34 cellular contexts compared by ENCODE assay signal in genomic region chr1:158781104-158781503, GRCh38. TPM values are rescaled to one million over a fixed set of nuclear protein-coding genes. Genes with fewer than 3 reads are reported as not detected.
"Had no signal": no experiment of that assay in that cellular context is flagged by ENCODE, and none has a peak within 500 bp of the region (broad histone marks: within the 10 kb centered on the region; RNA-seq: fewer than 3 reads in every experiment).

A gene with protein sequence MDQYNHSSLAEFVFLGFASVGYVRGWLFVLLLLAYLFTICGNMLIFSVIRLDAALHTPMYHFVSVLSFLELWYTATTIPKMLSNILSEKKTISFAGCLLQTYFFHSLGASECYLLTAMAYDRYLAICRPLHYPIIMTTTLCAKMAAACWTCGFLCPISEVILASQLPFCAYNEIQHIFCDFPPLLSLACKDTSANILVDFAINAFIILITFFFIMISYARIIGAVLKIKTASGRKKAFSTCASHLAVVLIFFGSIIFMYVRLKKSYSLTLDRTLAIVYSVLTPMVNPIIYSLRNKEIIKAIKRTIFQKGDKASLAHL (minus strand): TSS chr1:158781204. CDS start chr1:158777635, 3,569 bp downstream.

- H3K36me3 ChIP-seq: stomach, suprapubic skin, thoracic aorta, thyroid gland, tibial artery, tibial nerve, transverse colon, upper lobe of left lung, upper lobe of right lung, uterus, vagina had no signal

- H3K27me3 ChIP-seq: stomach, suprapubic skin, testis, thyroid gland, tibial artery, tibial nerve, transverse colon, upper lobe of left lung, upper lobe of right lung, uterus, vagina had no signal

- H3K27ac Mint-ChIP-seq: stimulated activated effector memory CD8-positive, alpha-beta T cell treated with anti-CD3 and anti-CD28 coated beads, Interleukin-12 subunit alpha, Interleukin-12 subunit beta, amount 100 ng/mL, for 72 hours; stimulated activated memory B cell treated with anti-CD40 and anti-IgM and Interleukin-4, amounts not matched to agents 10 μg/mL and 1 μg/mL and 100 μg/mL, for 72 hours; stimulated activated naive B cell treated with anti-CD40 and anti-IgM and Interleukin-4, amounts not matched to agents 10 μg/mL and 1 μg/mL and 100 μg/mL, for 72 hours; stimulated activated naive CD8-positive, alpha-beta T cell treated with anti-CD3 and anti-CD28 coated beads, Interleukin-15, amount 100 ng/mL, for 72 hours; stimulated activated naive CD8-positive, alpha-beta T cell treated with anti-CD3 and anti-CD28 coated beads, Interleukin-15, Interleukin-2, amounts not matched to agents 100 ng/mL and 50 ng/mL, for 24 hours; type B pancreatic cell had no signal

- H3K36me3 Mint-ChIP-seq: stimulated activated effector memory CD8-positive, alpha-beta T cell treated with anti-CD3 and anti-CD28 coated beads, Interleukin-12 subunit alpha, Interleukin-12 subunit beta, amount 100 ng/mL, for 72 hours; stimulated activated naive B cell treated with anti-CD40 and anti-IgM and Interleukin-4, amounts not matched to agents 10 μg/mL and 1 μg/mL and 100 μg/mL, for 72 hours; type B pancreatic cell had no signal

- FAIRE-seq: urothelium cell line had no signal

- H3K4me3 Mint-ChIP-seq: stimulated activated effector memory CD8-positive, alpha-beta T cell treated with anti-CD3 and anti-CD28 coated beads, Interleukin-12 subunit alpha, Interleukin-12 subunit beta, amount 100 ng/mL, for 72 hours; stimulated activated memory B cell treated with anti-CD40 and anti-IgM and Interleukin-4, amounts not matched to agents 10 μg/mL and 1 μg/mL and 100 μg/mL, for 72 hours; stimulated activated naive B cell treated with anti-CD40 and anti-IgM and Interleukin-4, amounts not matched to agents 10 μg/mL and 1 μg/mL and 100 μg/mL, for 72 hours; stimulated activated naive CD8-positive, alpha-beta T cell treated with anti-CD3 and anti-CD28 coated beads, Interleukin-15, amount 100 ng/mL, for 72 hours; stimulated activated naive CD8-positive, alpha-beta T cell treated with anti-CD3 and anti-CD28 coated beads, Interleukin-15, Interleukin-2, amounts not matched to agents 100 ng/mL and 50 ng/mL, for 24 hours; type B pancreatic cell had no signal

- H3K9me3 ChIP-seq: stomach, suprapubic skin, testis, thoracic aorta, thyroid gland, tibial artery, tibial nerve, transverse colon, upper lobe of left lung, upper lobe of right lung, uterus, vagina had no signal

- H3K9me3 Mint-ChIP-seq: stimulated activated effector memory CD8-positive, alpha-beta T cell treated with anti-CD3 and anti-CD28 coated beads, Interleukin-12 subunit alpha, Interleukin-12 subunit beta, amount 100 ng/mL, for 72 hours; stimulated activated naive B cell treated with anti-CD40 and anti-IgM and Interleukin-4, amounts not matched to agents 10 μg/mL and 1 μg/mL and 100 μg/mL, for 72 hours; stimulated activated naive CD8-positive, alpha-beta T cell treated with anti-CD3 and anti-CD28 coated beads, Interleukin-15, amount 100 ng/mL, for 72 hours; stimulated activated naive CD8-positive, alpha-beta T cell treated with anti-CD3 and anti-CD28 coated beads, Interleukin-15, Interleukin-2, amounts not matched to agents 100 ng/mL and 50 ng/mL, for 24 hours; type B pancreatic cell had no signal

- H3K4me1 Mint-ChIP-seq: stimulated activated memory B cell treated with anti-CD40 and anti-IgM and Interleukin-4, amounts not matched to agents 10 μg/mL and 1 μg/mL and 100 μg/mL, for 72 hours; stimulated activated naive B cell treated with anti-CD40 and anti-IgM and Interleukin-4, amounts not matched to agents 10 μg/mL and 1 μg/mL and 100 μg/mL, for 72 hours; stimulated activated naive CD8-positive, alpha-beta T cell treated with anti-CD3 and anti-CD28 coated beads, Interleukin-15, amount 100 ng/mL, for 72 hours had no signal

- ATAC-seq: stimulated activated effector memory CD8-positive, alpha-beta T cell treated with anti-CD3 and anti-CD28 coated beads, Interleukin-12 subunit alpha, Interleukin-12 subunit beta, amount 100 ng/mL, for 72 hours; stimulated activated memory B cell treated with anti-CD40 and anti-IgM and Interleukin-4, amounts not matched to agents 10 μg/mL and 1 μg/mL and 100 μg/mL, for 72 hours; stimulated activated naive B cell treated with anti-CD40 and anti-IgM and Interleukin-4, amounts not matched to agents 10 μg/mL and 1 μg/mL and 100 μg/mL, for 72 hours; stimulated activated naive CD8-positive, alpha-beta T cell treated with anti-CD3 and anti-CD28 coated beads, Interleukin-15, amount 100 ng/mL, for 72 hours; stimulated activated naive CD8-positive, alpha-beta T cell treated with anti-CD3 and anti-CD28 coated beads, Interleukin-15, Interleukin-2, amounts not matched to agents 100 U/mL and 50 U/mL, for 24 hours; upper lobe of right lung had no signal

- H3K4me3 ChIP-seq: stomach, suprapubic skin, testis, thoracic aorta, thyroid gland, tibial artery, tibial nerve, transverse colon, upper lobe of left lung, upper lobe of right lung, uterus, vagina had no signal

- DNase-seq: stimulated activated CD4-positive, alpha-beta T cell treated with anti-CD3 and anti-CD28 coated beads, Interleukin-2, amount 100 ng/mL, for 48 hours; stimulated activated CD4-positive, alpha-beta T cell treated with anti-CD3 and anti-CD28 coated beads, Interleukin-4, amount 100 ng/mL, for 1 hour; stimulated activated CD4-positive, alpha-beta T cell treated with anti-CD3 and anti-CD28 coated beads, Interleukin-4, amount 100 ng/mL, for 24 hours; stimulated activated CD4-positive, alpha-beta T cell treated with anti-CD3 and anti-CD28 coated beads, Interleukin-4, amount 100 ng/mL, for 4 hours; stimulated activated CD8-positive, alpha-beta memory T cell treated with anti-CD3 and anti-CD28 coated beads, Interleukin-4, amount 100 ng/mL, for 48 hours; stimulated activated naive B cell treated with anti-CD40 and anti-IgM and Interleukin-4, amounts not matched to agents 10 μg/mL and 1 μg/mL and 100 μg/mL, for 72 hours; stimulated activated naive CD4-positive, alpha-beta T cell; stimulated activated naive CD4-positive, alpha-beta T cell treated with Interleukin-2 at 50 U/mL for 16 hours; stimulated activated naive CD8-positive, alpha-beta T cell treated with anti-CD3 and anti-CD28 coated beads, Interleukin-15, amount 100 ng/mL, for 72 hours; stimulated activated naive CD8-positive, alpha-beta T cell treated with anti-CD3 and anti-CD28 coated beads, Interleukin-15, Interleukin-2, amounts not matched to agents 100 U/mL and 50 U/mL, for 24 hours; stomach; substantia nigra; testis; thyroid gland; tibial artery; transverse colon; trophoblast cell; upper lobe of left lung; upper lobe of right lung; uterus had no signal

- H3K4me1 ChIP-seq: stomach, suprapubic skin, testis, thyroid gland, tibial artery, tibial nerve, transverse colon, upper lobe of left lung, upper lobe of right lung, uterus, vagina had no signal

- H3K27me3 Mint-ChIP-seq: stimulated activated naive CD8-positive, alpha-beta T cell treated with anti-CD3 and anti-CD28 coated beads, Interleukin-15, amount 100 ng/mL, for 72 hours had no signal

- H3K27ac ChIP-seq: stomach, suprapubic skin, testis, thoracic aorta, thyroid gland, tibial artery, tibial nerve, transverse colon, upper lobe of left lung, upper lobe of right lung, uterus, vagina had no signal

RNA-seq across cellular contexts. Expression of the gene that starts here (rescaled TPM):
- total RNA-seq: stomach, subcutaneous adipose tissue, suprapubic skin, temporal lobe, testis, thoracic aorta, thyroid gland, tibial nerve, transverse colon, ureter, urinary bladder, uterus, vagina had no signal
- polyA plus RNA-seq: stomach, thymus, urinary bladder had no signal
